Comparison of ENCODE assay signal across 8 cellular contexts in genomic region chr5:86617309-86617755, GRCh38. TPM values are rescaled to one million over a fixed set of nuclear protein-coding genes. Genes with fewer than 3 reads are reported as not detected.
A peak's percentile ranks its signal among the peaks of the same experiment; 100 is the strongest.
DNase-seq lines count a peak whose midpoint lies in the region; ATAC-seq and TF ChIP-seq lines count a peak whose summit lies in the region.

No MANE protein-coding gene starts in this region.

- H3K9ac ChIP-seq in Karpas-422 (ENCODE audit: low read length) (no peak overlapping the region), neuronal stem cell (ENCODE audit: low read depth, low read length, poor library complexity) (no peak overlapping the region)

- no peak overlapping the region for H2AK5ac ChIP-seq in neuronal stem cell (ENCODE audit: low read depth, low read length)

- peaks cover 29% of the 10 kb centered on the region for H3K36me3 ChIP-seq in Karpas-422 (ENCODE audit: insufficient read depth, low read length)
- peaks cover 7 to 35% of the 10 kb centered on the region in 2 donors for H3K36me3 ChIP-seq in neuronal stem cell (replicated peaks in 1 of 2; ENCODE audit: control insufficient read depth in 2 of 2, insufficient read depth in 2 of 2, low read length in 2 of 2)

- WGBS in neuronal stem cell (ENCODE audit: extremely low coverage in 2 of 2, insufficient read length in 2 of 2, insufficient replicate concordance in 1 of 2), 2 donors = no CpG with 5 or more reads among the region's 6 CpGs

- H3K4me3 Mint-ChIP-seq in CD4-positive, alpha-beta T cell = peak overlapping the region; percentile 93
- peak overlapping the region; percentile 100 for H3K4me3 Mint-ChIP-seq in central memory CD8-positive, alpha-beta T cell

- H3K79me1 ChIP-seq in neuronal stem cell (ENCODE audit: low read depth, low read length) = peaks cover 2% of the 10 kb centered on the region

- H3K4me1 ChIP-seq in Karpas-422 (ENCODE audit: low read length) (peaks cover 9% of the 10 kb centered on the region), neuronal stem cell (ENCODE audit: control insufficient read depth in 2 of 2, insufficient read depth in 1 of 2, low read depth in 1 of 2, low read length in 2 of 2) (no peaks in the 10 kb centered on the region)

- intact Hi-C loops in CD4-positive, alpha-beta T cell (cut with DNase I, micrococcal nuclease) = loop anchor here in 1 of 2 experiments (5.0 kb wide), 2 partner anchors 795 to 1650 kb away; partner anchors contain the start of genes CCNH and TMEM161B

- CTCF ChIA-PET in CD4-positive, alpha-beta T cell (lab: Charles Lee) = no interaction called here

- H3K79me2 ChIP-seq in Karpas-422 (ENCODE audit: low read length) = peaks cover 15% of the 10 kb centered on the region

- no peak overlapping the region for H2BK15ac ChIP-seq in neuronal stem cell (ENCODE audit: low read length)

- H3K27me3 ChIP-seq in CD4-positive, alpha-beta T cell (ENCODE audit: control insufficient read depth, insufficient read depth, low read length) = peaks cover 8% of the 10 kb centered on the region
- H3K27me3 ChIP-seq in Karpas-422 (ENCODE audit: low read length) = no peaks in the 10 kb centered on the region
- no peaks in the 10 kb centered on the region for H3K27me3 ChIP-seq in neuronal stem cell (ENCODE audit: control insufficient read depth in 3 of 3, insufficient read depth in 3 of 3, low read depth in 1 of 3, low read length in 3 of 3)

- ATAC-seq in CD4-positive, alpha-beta T cell (ENCODE audit: poor library complexity) = no peak
- no peak for ATAC-seq in central memory CD8-positive, alpha-beta T cell (replicated peaks; ENCODE audit: extremely low read depth, poor library complexity, severe bottlenecking)
- ATAC-seq in HG02884 (IDR thresholded peaks at IDR 0.05; ENCODE audit: unreplicated experiment) = no peak

- H3K4me1 Mint-ChIP-seq in CD4-positive, alpha-beta T cell (ENCODE audit: low read depth) = peaks cover 39% of the 10 kb centered on the region
- H3K4me1 Mint-ChIP-seq in central memory CD8-positive, alpha-beta T cell = peaks cover 25% of the 10 kb centered on the region

- H4K20me1 ChIP-seq in Karpas-422 (ENCODE audit: insufficient read depth, low read depth, low read length) = no peaks in the 10 kb centered on the region; the same call in 1 of the 2 replicates

- no peak overlapping the region for H2BK5ac ChIP-seq in neuronal stem cell (ENCODE audit: low read length)

- no peak for TF ChIP-seq CTCF in CD4-positive, alpha-beta T cell (IDR thresholded peaks at IDR 0.05)

- no peak overlapping the region for H3K18ac ChIP-seq in neuronal stem cell (ENCODE audit: low read length)

- H2AFZ ChIP-seq in Karpas-422 (ENCODE audit: low read length) (peak overlapping the region; percentile 97), neuronal stem cell (ENCODE audit: low read length) (peak overlapping the region; percentile 94)

- H4K91ac ChIP-seq in neuronal stem cell (ENCODE audit: low read depth, low read length, poor library complexity) = no peak overlapping the region

- no peak overlapping the region for H2BK12ac ChIP-seq in neuronal stem cell (ENCODE audit: low read length)

- H3K4me2 ChIP-seq in Karpas-422 (ENCODE audit: low read depth, low read length, poor library complexity, severe bottlenecking) (peak overlapping the region; percentile 7), neuronal stem cell (ENCODE audit: insufficient read depth, low read length, poor library complexity, severe bottlenecking) (no peak overlapping the region)

- no peak overlapping the region for H3K23ac ChIP-seq in neuronal stem cell (ENCODE audit: low read depth, low read length, poor library complexity)

- no peak overlapping the region for H4K8ac ChIP-seq in neuronal stem cell (ENCODE audit: low read depth, low read length)

- peaks cover 21% of the 10 kb centered on the region for H3K27me3 Mint-ChIP-seq in CD4-positive, alpha-beta T cell
- peaks cover 30% of the 10 kb centered on the region for H3K27me3 Mint-ChIP-seq in central memory CD8-positive, alpha-beta T cell

- H2BK120ac ChIP-seq in neuronal stem cell (ENCODE audit: low read depth, low read length) = no peak overlapping the region

- no peak for DNase-seq in CD4-positive, alpha-beta T cell
- no peak for DNase-seq in Karpas-422
- DNase-seq in central memory CD8-positive, alpha-beta T cell (ENCODE audit: low spot score in 2 of 2) = no peak
- no peak for DNase-seq in neuronal stem cell (ENCODE audit: low spot score)
- no peak for DNase-seq in SKM-1 treated with dmso at 0.1 percent for 144 hours (lab: John Stamatoyannopoulos, UW; ENCODE audit: unreplicated experiment)
- DNase-seq in medulla oblongata (ENCODE audit: extremely low spot score) = no peak
- no peak for DNase-seq in hypothalamus (lab: John Stamatoyannopoulos, UW)

- H3K4ac ChIP-seq in neuronal stem cell (ENCODE audit: low read length) = no peak overlapping the region

- H3K9me3 Mint-ChIP-seq in CD4-positive, alpha-beta T cell = peaks cover 2% of the 10 kb centered on the region
- H3K9me3 Mint-ChIP-seq in central memory CD8-positive, alpha-beta T cell = peaks cover 5% of the 10 kb centered on the region

- peaks cover 48% of the 10 kb centered on the region for H3K36me3 Mint-ChIP-seq in CD4-positive, alpha-beta T cell (ENCODE audit: low read depth)
- H3K36me3 Mint-ChIP-seq in central memory CD8-positive, alpha-beta T cell (ENCODE audit: insufficient read depth) = peaks cover 37% of the 10 kb centered on the region

- POLR2A ChIA-PET in CD4-positive, alpha-beta T cell (lab: Charles Lee) = interaction anchor here (1.2 kb wide), 1 partner anchor 11 kb away, joined by 3 read pairs; no protein-coding TSS in a partner anchor

- peak overlapping the region; percentile 98 for H3K27ac Mint-ChIP-seq in CD4-positive, alpha-beta T cell
- H3K27ac Mint-ChIP-seq in central memory CD8-positive, alpha-beta T cell (ENCODE audit: low read depth) = peak overlapping the region; percentile 98

- peak overlapping the region; percentile 73; the same call in 1 of the 2 replicates for H3K4me3 ChIP-seq in Karpas-422 (ENCODE audit: low read length)
- H3K4me3 ChIP-seq in neuronal stem cell (ENCODE audit: low read length in 2 of 2) = peak overlapping the region in 1 of 2 donors; percentile 4

- H3K9me2 ChIP-seq in Karpas-422 (replicated peaks; ENCODE audit: insufficient read depth, low read length) = no peaks in the 10 kb centered on the region

- H3K14ac ChIP-seq in neuronal stem cell (ENCODE audit: low read length) = no peak overlapping the region

- H3K27ac ChIP-seq in CD4-positive, alpha-beta T cell (ENCODE audit: low read depth, low read length) = no peak overlapping the region
- H3K27ac ChIP-seq in Karpas-422 (ENCODE audit: low read length) = no peak overlapping the region
- H3K27ac ChIP-seq in neuronal stem cell (replicated peaks; ENCODE audit: low read length) = no peak overlapping the region

- H3K9me3 ChIP-seq in CD4-positive, alpha-beta T cell (ENCODE audit: control insufficient read depth, low read length) = no peaks in the 10 kb centered on the region
- H3K9me3 ChIP-seq in Karpas-422 (ENCODE audit: low read length) (no peaks in the 10 kb centered on the region), neuronal stem cell (replicated peaks in 1 of 2; ENCODE audit: control insufficient read depth in 2 of 2, insufficient read depth in 1 of 2, low read depth in 1 of 2, low read length in 2 of 2) (peaks cover 0 to 4% of the 10 kb centered on the region in 2 donors)

RNA-seq across cellular contexts. Expression of gene COX7C, which starts 0.4 kb away (rescaled TPM):
- total RNA-seq in CD4-positive, alpha-beta T cell = 100 to 1,000 TPM; 467 to 482 TPM
- 342 and 598 TPM in 2 replicates for total RNA-seq in Karpas-422 (2014; rRNA removed; shearing (Covaris generic); ENCODE audit: low replicate concordance)
- polyA plus RNA-seq in neuronal stem cell (2013, experiment 1 of 2) = 1,448 TPM
- 1,424 TPM for polyA plus RNA-seq in neuronal stem cell (2013, experiment 2 of 2)
